In genomic region chr16:10871157-10871991, GRCh38 we compare ENCODE assay signal across 8 cellular contexts. TPM values are rescaled to one million over a fixed set of nuclear protein-coding genes. Genes with fewer than 3 reads are reported as not detected.
A peak's percentile ranks its signal among the peaks of the same experiment; 100 is the strongest.
DNase-seq lines count a peak whose midpoint lies in the region; ATAC-seq and TF ChIP-seq lines count a peak whose summit lies in the region.

No MANE protein-coding gene starts in this region.

- H3K4me1 ChIP-seq in Peyer's patch, result peaks cover 4 to 39% (median 24%) of the 10 kb centered on the region in 4 donors
- H3K4me1 ChIP-seq in suprapubic skin, result peaks cover 33% of the 10 kb centered on the region

- H3K9me3 ChIP-seq in Peyer's patch (no peaks in the 10 kb centered on the region), suprapubic skin (no peaks in the 10 kb centered on the region)

- peak; percentile 54 for ATAC-seq in HG03045 (IDR thresholded peaks at IDR 0.05; ENCODE audit: unreplicated experiment)

- H3K27ac ChIP-seq in Peyer's patch, result peak overlapping the region; percentile 41 to 77 (median 67)
- peak overlapping the region; percentile 39 for H3K27ac ChIP-seq in suprapubic skin

- DNase-seq in activated CD8-positive, alpha-beta memory T cell treated with anti-CD3 and anti-CD28 coated beads for 48 hours (ENCODE audit: low read depth in 2 of 3, low spot score in 2 of 3), result peak in 2 of 3 experiments; percentile 47 to 54
- DNase-seq in activated CD8-positive, alpha-beta memory T cell treated with anti-CD3 and anti-CD28 coated beads for 24 hours, result no peak
- DNase-seq in Peyer's patch, result peak; percentile 67 to 84 (median 77)
- DNase-seq in amniotic stem cell (lab: John Stamatoyannopoulos, UW), result peak; percentile 7
- DNase-seq in medulla oblongata (ENCODE audit: extremely low spot score), result peak; percentile 55
- peak; percentile 80 to 85 for DNase-seq in suprapubic skin (ENCODE audit: low spot score in 2 of 2)
- no peak for DNase-seq in cerebellar cortex (ENCODE audit: low spot score)

- H3K4me3 ChIP-seq in Peyer's patch (no peak overlapping the region), suprapubic skin (no peak overlapping the region)

- no peak for TF ChIP-seq POLR2A in Peyer's patch (IDR thresholded peaks at IDR 0.05)
- TF ChIP-seq POLR2A in suprapubic skin (IDR thresholded peaks at IDR 0.05), result no peak

- no peak for TF ChIP-seq CTCF in Peyer's patch (IDR thresholded peaks at IDR 0.05)
- TF ChIP-seq CTCF in suprapubic skin (IDR thresholded peaks at IDR 0.05), result no peak

- no peak for TF ChIP-seq EP300 in suprapubic skin (IDR thresholded peaks at IDR 0.05)

- 11% methylated on average over 10 of the region's 10 CpGs for WGBS in suprapubic skin

- no peaks in the 10 kb centered on the region for H3K27me3 ChIP-seq in Peyer's patch
- no peaks in the 10 kb centered on the region for H3K27me3 ChIP-seq in suprapubic skin

- H3K36me3 ChIP-seq in Peyer's patch (no peaks in the 10 kb centered on the region), suprapubic skin (no peaks in the 10 kb centered on the region)

RNA-seq across cellular contexts. Expression of gene CIITA, which starts 5.6 kb away (rescaled TPM):
- total RNA-seq in Peyer's patch (100 to 1,000 TPM in 1 of 4 donors, 10 to 100 TPM in 3; 27.7 to 107 (median 60.9) TPM), suprapubic skin (10 to 100 TPM in 2 of 4 donors, 1 to 10 TPM in 2; 9.7 to 35.2 (median 18.5) TPM)

RNA-seq across cellular contexts. Expression of gene TVP23A, which starts 52.8 kb away (rescaled TPM):
- total RNA-seq in Peyer's patch (1 to 10 TPM in 2 of 4 donors, not detected in 2; 1.1 to 3.3 TPM), suprapubic skin (under 1 TPM in 1 of 4 donors, not detected in 3; 0.64 TPM)

Comparison
In these comparisons a context has a peak if more than half of its experiments do, and no peak if none do; other contexts are left out.
1. DNase-seq: peak in activated CD8-positive, alpha-beta memory T cell treated with anti-CD3 and anti-CD28 coated beads for 48 hours (2 of 3), Peyer's patch (3 of 3), amniotic stem cell (single experiment), medulla oblongata (single experiment) and suprapubic skin (2 of 2); none in activated CD8-positive, alpha-beta memory T cell treated with anti-CD3 and anti-CD28 coated beads for 24 hours (single experiment) and cerebellar cortex (single experiment).